ENCODE assay signal across 13 cellular contexts in the genomic region with DNA sequence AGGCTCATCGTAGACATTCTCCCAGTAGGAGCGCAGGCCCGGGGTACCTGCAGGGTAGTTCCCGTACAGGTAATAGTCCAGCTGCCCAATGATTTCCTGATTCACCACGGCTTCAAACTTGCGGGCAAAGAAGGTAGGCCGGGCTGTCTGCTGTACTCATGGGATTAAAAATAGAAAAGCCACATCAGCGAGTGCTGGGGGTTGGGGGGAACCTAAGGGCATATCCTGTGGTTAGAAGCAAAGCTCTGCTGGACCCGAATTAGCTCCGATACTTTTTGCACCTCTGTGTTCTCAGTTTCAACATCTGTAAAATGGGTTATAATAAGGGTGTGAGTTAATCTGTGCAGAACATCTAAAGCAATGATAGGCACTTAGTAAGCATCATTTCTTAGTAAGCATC.
A peak's percentile ranks its signal among the peaks of the same experiment; 100 is the strongest.
DNase-seq lines count a peak whose midpoint lies in the region; ATAC-seq and TF ChIP-seq lines count a peak whose summit lies in the region.
"Had no signal": no experiment of that assay in that cellular context is flagged by ENCODE, and none has a peak within 500 bp of the region (broad histone marks: within the 10 kb centered on the region; RNA-seq: fewer than 3 reads in every experiment).

No MANE protein-coding gene starts in this region.

- no peaks in the 10 kb centered on the region for H3K27me3 ChIP-seq in spleen (replicated peaks in 1 of 7)

- H3K4me3 ChIP-seq in spleen: no peak overlapping the region

- H3K36me3 ChIP-seq in spleen: peaks cover 0 to 100% (median 44%) of the 10 kb centered on the region in 6 donors

- intact Hi-C loops in spleen (cut with DNase I; ENCODE audit: low total_unique reads): no loop called here

- no peak overlapping the region for H3K27ac ChIP-seq in spleen
- H3K27ac ChIP-seq: C4-2B had no signal

- ATAC-seq in GM18858 (IDR thresholded peaks at IDR 0.05; ENCODE audit: unreplicated experiment) (peak; percentile 69), GM21423 (IDR thresholded peaks at IDR 0.05; ENCODE audit: unreplicated experiment) (peak; percentile 80), HG03280 (IDR thresholded peaks at IDR 0.05; ENCODE audit: unreplicated experiment) (peak; percentile 84), HG02973 (IDR thresholded peaks at IDR 0.05; ENCODE audit: unreplicated experiment) (no peak)
- ATAC-seq: activated naive CD8-positive, alpha-beta T cell treated with anti-CD3 and anti-CD28 coated beads, Interleukin-2, amount 50 U/mL, for 24 hours had no signal

- TF ChIP-seq CTCF in spleen (IDR thresholded peaks at IDR 0.05 in 8 of 11, conservative IDR thresholded peaks at IDR 0.05 in 3 of 11): no peak

- DNase-seq in germinal center (ENCODE audit: low spot score) (peak; percentile 74), NCI-H2107 (lab: John Stamatoyannopoulos, UW) (no peak), spleen (no peak), GM03348 (ENCODE audit: low spot score) (no peak)
- DNase-seq: activated CD8-positive, alpha-beta memory T cell treated with anti-CD3 and anti-CD28 coated beads, Interleukin-2, amount 50 U/mL, for 4 hours; activated naive CD8-positive, alpha-beta T cell treated with anti-CD3 and anti-CD28 coated beads, Interleukin-2, amount 50 U/mL, for 24 hours; MV-4-11; NCI-H226 had no signal

- no peak for TF ChIP-seq POLR2A in spleen (IDR thresholded peaks at IDR 0.05)

- WGBS in spleen, 5 donors: 47 to 73% (median 67%) methylated on average over 10 of the region's 10 CpGs

- H3K9me3 ChIP-seq in spleen: no peaks in the 10 kb centered on the region

- peaks cover 0 to 22% (median 7%) of the 10 kb centered on the region in 6 donors for H3K4me1 ChIP-seq in spleen
